ENCODE assay signal across 8 cellular contexts in the genomic region with DNA sequence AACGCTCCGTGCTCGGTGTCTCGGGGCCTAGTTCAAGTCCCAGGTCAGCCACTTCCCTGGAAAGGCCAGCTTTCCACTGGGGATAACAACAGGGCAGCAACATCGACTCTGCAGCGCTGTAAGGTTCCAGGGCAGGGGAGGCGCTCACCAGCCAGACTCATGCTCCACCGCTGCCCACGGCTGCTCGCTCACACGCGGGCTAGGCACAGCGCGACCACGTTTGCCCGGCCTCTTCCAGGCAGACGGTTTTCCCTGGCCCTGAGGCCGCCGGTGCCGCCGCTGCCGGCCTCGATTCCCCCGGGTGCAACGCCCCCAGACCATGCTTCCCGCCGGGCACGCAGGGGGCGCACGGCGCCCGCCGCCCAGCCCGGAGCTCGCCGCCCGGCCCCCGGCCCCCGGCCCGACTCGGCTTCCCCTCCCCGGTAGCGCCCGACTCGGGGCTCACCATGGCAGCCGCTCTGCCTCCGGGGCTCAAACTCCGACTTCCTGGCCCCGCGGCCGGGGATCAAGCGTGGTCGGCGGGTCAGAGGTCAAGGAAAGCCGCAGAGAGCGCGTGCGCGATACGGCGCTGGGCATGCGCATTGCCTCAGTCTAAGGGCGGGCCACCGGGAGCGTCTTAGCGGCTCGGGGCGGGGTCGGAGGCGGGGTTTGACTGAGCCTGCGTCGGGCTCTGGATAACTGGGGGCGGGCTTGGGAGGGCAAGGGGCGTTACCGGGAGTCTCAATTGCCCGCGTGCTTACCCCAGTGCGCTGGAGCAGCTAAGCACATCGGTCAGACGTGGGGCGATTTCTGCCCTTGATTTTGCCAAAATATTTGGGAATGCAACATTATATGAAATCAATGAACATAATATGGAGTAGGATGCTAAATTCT. TPM values are rescaled to one million over a fixed set of nuclear protein-coding genes. Genes with fewer than 3 reads are reported as not detected.
DNase-seq lines count a peak whose midpoint lies in the region; ATAC-seq and TF ChIP-seq lines count a peak whose summit lies in the region.

A gene (minus strand): TSS at position 535 of the 873 bp plus-strand sequence. CDS start 87 bp downstream, at position 448.

- DNase-seq in NCI-H187 (lab: John Stamatoyannopoulos, UW) = peak; percentile 78 to 88
- peak; percentile 97 to 98 (median 98) for DNase-seq in T-helper 17 cell
- peak; percentile 36 to 97 (median 88) for DNase-seq in amygdala (lab: John Stamatoyannopoulos, UW)
- peak; percentile 98 to 99 (median 99) for DNase-seq in right cardiac atrium
- DNase-seq in putamen (ENCODE audit: low spot score) = peak; percentile 93
- DNase-seq in uterus = peak; percentile 97 to 98

- peak within 1 kb of the TSS; percentile 61 for H3K27ac ChIP-seq in right cardiac atrium (ENCODE audit: low read length)
- H3K27ac ChIP-seq in uterus = peak within 1 kb of the TSS; percentile 79 to 88

- intact Hi-C loops in right cardiac atrium (cut with DNase I) (no loop called here), uterus (cut with DNase I; ENCODE audit: low total_unique reads) (no loop called here)

- H3K27ac Mint-ChIP-seq in T-helper 17 cell = peak within 1 kb of the TSS; percentile 83

- peaks cover 3% of the 10 kb centered on the region for H3K36me3 Mint-ChIP-seq in T-helper 17 cell (ENCODE audit: low read depth)

- ATAC-seq in GM18502 (IDR thresholded peaks at IDR 0.05; ENCODE audit: poor library complexity, unreplicated experiment) = peak; percentile 85
- peak; percentile 90 for ATAC-seq in HG02943 (IDR thresholded peaks at IDR 0.05; ENCODE audit: low read depth, unreplicated experiment)
- ATAC-seq in T-helper 17 cell = peak; percentile 85
- peak; percentile 95 to 96 for ATAC-seq in right cardiac atrium

- H3K36me3 ChIP-seq in uterus = no peaks in the 10 kb centered on the region

- H3K4me3 Mint-ChIP-seq in T-helper 17 cell = peak within 1 kb of the TSS; percentile 93

- H3K27me3 ChIP-seq in right cardiac atrium (ENCODE audit: control insufficient read depth, insufficient read depth) = no peaks in the 10 kb centered on the region
- no peaks in the 10 kb centered on the region for H3K27me3 ChIP-seq in uterus

- no peaks in the 10 kb centered on the region for H3K27me3 Mint-ChIP-seq in T-helper 17 cell

- peaks cover 4% of the 10 kb centered on the region for H3K4me1 ChIP-seq in right cardiac atrium (ENCODE audit: control insufficient read depth, insufficient read depth, low read length)
- no peaks in the 10 kb centered on the region for H3K4me1 ChIP-seq in uterus

- peak in 1 of 2 donors; percentile 50 for TF ChIP-seq POLR2A in uterus (IDR thresholded peaks at IDR 0.05)

- peak in 3 of 4 experiments; percentile 14 to 22 (median 20) for TF ChIP-seq CTCF in uterus (IDR thresholded peaks at IDR 0.05)

- WGBS in right cardiac atrium = under 1% methylated on average over 81 of the region's 81 CpGs

- peaks cover 14% of the 10 kb centered on the region for H3K4me1 Mint-ChIP-seq in T-helper 17 cell

- no peaks in the 10 kb centered on the region for H3K9me3 ChIP-seq in T-helper 17 cell (ENCODE audit: control insufficient read depth, low read length, poor library complexity, severe bottlenecking)
- H3K9me3 ChIP-seq in right cardiac atrium (ENCODE audit: control insufficient read depth, low read length) = no peaks in the 10 kb centered on the region
- H3K9me3 ChIP-seq in uterus = no peaks in the 10 kb centered on the region

- peak within 1 kb of the TSS; percentile 94 for H3K4me3 ChIP-seq in right cardiac atrium (ENCODE audit: low read length)
- peak within 1 kb of the TSS; percentile 56 to 93 for H3K4me3 ChIP-seq in uterus

RNA-seq across cellular contexts. Expression of the gene that starts here (rescaled TPM):
- 10 to 100 TPM; 32.3 to 41.4 TPM for total RNA-seq in T-helper 17 cell
- 10 to 100 TPM; 57.6 to 61.9 (median 59.7) TPM for total RNA-seq in right cardiac atrium
- 131 TPM for polyA plus RNA-seq in right cardiac atrium
- 100 to 1,000 TPM in 1 of 4 donors, 10 to 100 TPM in 2, 1 to 10 TPM in 1; 8.9 to 438 (median 35.3) TPM for total RNA-seq in uterus

Comparison
In these comparisons a context has a peak if more than half of its experiments do, and no peak if none do; other contexts are left out.
1. Peak in every context shown above with its lines: DNase-seq, ATAC-seq, H3K4me3 ChIP-seq and H3K27ac ChIP-seq.